Comparison of ENCODE assay signal across 10 cellular contexts in genomic region chr11:34223021-34223813, GRCh38.
DNase-seq lines count a peak whose midpoint lies in the region; ATAC-seq, FAIRE-seq and TF ChIP-seq lines count a peak whose summit lies in the region.
"Had no signal": no experiment of that assay in that cellular context is flagged by ENCODE, and none has a peak within 500 bp of the region (broad histone marks: within the 10 kb centered on the region; RNA-seq: fewer than 3 reads in every experiment).

No MANE protein-coding gene starts in this region.

- 7% methylated on average over 17 of the region's 17 CpGs for WGBS in K562 (ENCODE audit: insufficient coverage, low coverage, missing lambda C conversion rate)
- WGBS in tibial nerve, 2 donors: 39 to 47% methylated on average over 17 of the region's 17 CpGs

- H3K36me3 ChIP-seq in K562 (ENCODE audit: control insufficient read depth, insufficient read depth, low read length) (no peaks in the 10 kb centered on the region), left lung (no peaks in the 10 kb centered on the region), tibial nerve (no peaks in the 10 kb centered on the region)
- H3K36me3 ChIP-seq: neutrophil had no signal

- H3K9me3 ChIP-seq in K562 (replicated peaks; ENCODE audit: control insufficient read depth, insufficient read depth, low read depth, low read length): no peaks in the 10 kb centered on the region
- no peaks in the 10 kb centered on the region for H3K9me3 ChIP-seq in left lung
- no peaks in the 10 kb centered on the region for H3K9me3 ChIP-seq in tibial nerve
- H3K9me3 ChIP-seq: neutrophil had no signal

- TF ChIP-seq POLR2A in K562 (conservative IDR thresholded peaks at IDR 0.05) (no peak), tibial nerve (IDR thresholded peaks at IDR 0.05) (no peak)

- H4K20me1 ChIP-seq in K562 (replicated peaks; ENCODE audit: control insufficient read depth, insufficient read depth, low read length): no peaks in the 10 kb centered on the region; the same call in 1 of the 2 replicates

- H2AFZ ChIP-seq in K562 (ENCODE audit: low read depth, low read length): no peak overlapping the region

- in situ Hi-C loops in K562 (cut with MboI): no loop called here

- no peak overlapping the region for H3K4me2 ChIP-seq in K562 (ENCODE audit: insufficient read depth, low read length)

- TF ChIP-seq EP300 in K562 (IDR thresholded peaks at IDR 0.05; ENCODE audit: low read length): no peak
- TF ChIP-seq EP300 in tibial nerve (IDR thresholded peaks at IDR 0.05): peak in 1 of 2 donors; percentile 71

- H3K27ac ChIP-seq in K562 (ENCODE audit: extremely low read depth, low read depth, low read length) (no peak overlapping the region), left lung (no peak overlapping the region), tibial nerve (peak overlapping the region in 2 of 4 donors; percentile 41 to 60)
- H3K27ac ChIP-seq: neutrophil had no signal

- H3K27me3 ChIP-seq in K562 (ENCODE audit: control insufficient read depth in 2 of 2, insufficient read depth in 2 of 2, low read length in 2 of 2) (peaks cover 30 to 33% of the 10 kb centered on the region in 2 experiments), left lung (no peaks in the 10 kb centered on the region), tibial nerve (no peaks in the 10 kb centered on the region)

- CTCF ChIA-PET in HEK293T (lab: Yijun Ruan, JAX) (interaction anchor here (0.9 to 1.1 kb wide), 2 partner anchors 49 to 123 kb away, joined by 3 read pairs; no protein-coding TSS in a partner anchor), K562 (lab: Yijun Ruan, JAX; ENCODE audit: low intra/inter-chr PET ratio) (no interaction called here)

- H3K4me3 ChIP-seq in K562 (no peak overlapping the region), left lung (no peak overlapping the region), tibial nerve (no peak overlapping the region)
- H3K4me3 ChIP-seq: GM12878 had no signal

- TF ChIP-seq RAD21 in K562 (CRISPR knock-in tag; conservative IDR thresholded peaks at IDR 0.05 in 1 of 2, IDR thresholded peaks at IDR 0.05 in 1 of 2): no peak

- TF ChIP-seq CTCF in K562 (IDR thresholded peaks at IDR 0.05 in 2 of 3, conservative IDR thresholded peaks at IDR 0.05 in 1 of 3; ENCODE audit: insufficient read depth in 2 of 3, low read depth in 1 of 3, low read length in 3 of 3) (no peak), left lung (IDR thresholded peaks at IDR 0.05) (no peak), tibial nerve (IDR thresholded peaks at IDR 0.05) (no peak)

- no peaks in the 10 kb centered on the region for H3K79me2 ChIP-seq in K562 (ENCODE audit: control insufficient read depth, insufficient read depth, low read length)

- no peak overlapping the region for H3K9ac ChIP-seq in K562 (ENCODE audit: insufficient read depth in 1 of 2, low read depth in 2 of 2, low read length in 2 of 2)

- intact Hi-C loops in K562 (cut with micrococcal nuclease) (no loop called here), left lung (cut with DNase I) (no loop called here)

- ATAC-seq in K562 (peak; percentile 44; the same call in 2 of the 3 replicates), left lung (peak; percentile 68), HG02970 (IDR thresholded peaks at IDR 0.05; ENCODE audit: low FRiP score, unreplicated experiment) (no peak), GM19324 (IDR thresholded peaks at IDR 0.05; ENCODE audit: low FRiP score, unreplicated experiment) (no peak)
- ATAC-seq: GM12878 had no signal

- no peaks in the 10 kb centered on the region; a peak in 1 of 5 replicates for H3K4me1 ChIP-seq in K562 (replicated peaks in 1 of 2; ENCODE audit: control insufficient read depth in 2 of 2, insufficient read depth in 2 of 2, low read length in 2 of 2)
- no peaks in the 10 kb centered on the region for H3K4me1 ChIP-seq in left lung
- H3K4me1 ChIP-seq in tibial nerve: peaks cover 0 to 32% (median 0%) of the 10 kb centered on the region in 4 donors

- DNase-seq in HEK293T (ENCODE audit: extremely low spot score) (peak; percentile 78), K562 (ENCODE audit: extremely low read depth in 1 of 4, low spot score in 3 of 4) (no peak), left lung (peak in 1 of 2 donors; percentile 73), tibial nerve (ENCODE audit: low spot score in 2 of 2) (peak; percentile 44 to 72), mesenteric fat pad (ENCODE audit: low spot score) (no peak)

- no peak for FAIRE-seq in K562 (lab: Jason Lieb, UNC)
- FAIRE-seq: frontal cortex, GM12878 had no signal

- POLR2A ChIA-PET in HEK293T (lab: Yijun Ruan, JAX): interaction anchor here (1.7 kb wide), 1 partner anchor 19 kb away, joined by 3 read pairs; no protein-coding TSS in a partner anchor
- POLR2A ChIA-PET in K562 (lab: Yijun Ruan, JAX): interaction anchor here (0.7 kb wide), 1 partner anchor 223 kb away, joined by 3 read pairs; no protein-coding TSS in a partner anchor

- BruUV-seq in K562 (replicated peaks; lab: Mats Ljungman, UMichigan): no TSS peak

- H3K9me1 ChIP-seq in K562 (ENCODE audit: control insufficient read depth, insufficient read depth, low read length): no peaks in the 10 kb centered on the region

TF ChIP-seq in HEK293T, 16 proteins besides CTCF, POLR2A, EP300 and RAD21:
- TF ChIP-seq FOXM1 (IDR thresholded peaks at IDR 0.05; ENCODE audit: borderline replicate concordance) (no peak), LEF1 (IDR thresholded peaks at IDR 0.05; ENCODE audit: borderline replicate concordance) (no peak), ARNT (IDR thresholded peaks at IDR 0.05) (peak; percentile 90), CTBP1 (IDR thresholded peaks at IDR 0.05; ENCODE audit: borderline replicate concordance) (peak; percentile 83)
- TF ChIP-seq, protein P1, sequence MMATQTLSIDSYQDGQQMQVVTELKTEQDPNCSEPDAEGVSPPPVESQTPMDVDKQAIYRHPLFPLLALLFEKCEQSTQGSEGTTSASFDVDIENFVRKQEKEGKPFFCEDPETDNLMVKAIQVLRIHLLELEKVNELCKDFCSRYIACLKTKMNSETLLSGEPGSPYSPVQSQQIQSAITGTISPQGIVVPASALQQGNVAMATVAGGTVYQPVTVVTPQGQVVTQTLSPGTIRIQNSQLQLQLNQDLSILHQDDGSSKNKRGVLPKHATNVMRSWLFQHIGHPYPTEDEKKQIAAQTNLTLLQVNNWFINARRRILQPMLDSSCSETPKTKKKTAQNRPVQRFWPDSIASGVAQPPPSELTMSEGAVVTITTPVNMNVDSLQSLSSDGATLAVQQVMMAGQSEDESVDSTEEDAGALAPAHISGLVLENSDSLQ (IDR thresholded peaks at IDR 0.05): peak; percentile 64

TF ChIP-seq in K562, 482 proteins besides CTCF, POLR2A, EP300 and RAD21:
- TF ChIP-seq, protein P2, sequence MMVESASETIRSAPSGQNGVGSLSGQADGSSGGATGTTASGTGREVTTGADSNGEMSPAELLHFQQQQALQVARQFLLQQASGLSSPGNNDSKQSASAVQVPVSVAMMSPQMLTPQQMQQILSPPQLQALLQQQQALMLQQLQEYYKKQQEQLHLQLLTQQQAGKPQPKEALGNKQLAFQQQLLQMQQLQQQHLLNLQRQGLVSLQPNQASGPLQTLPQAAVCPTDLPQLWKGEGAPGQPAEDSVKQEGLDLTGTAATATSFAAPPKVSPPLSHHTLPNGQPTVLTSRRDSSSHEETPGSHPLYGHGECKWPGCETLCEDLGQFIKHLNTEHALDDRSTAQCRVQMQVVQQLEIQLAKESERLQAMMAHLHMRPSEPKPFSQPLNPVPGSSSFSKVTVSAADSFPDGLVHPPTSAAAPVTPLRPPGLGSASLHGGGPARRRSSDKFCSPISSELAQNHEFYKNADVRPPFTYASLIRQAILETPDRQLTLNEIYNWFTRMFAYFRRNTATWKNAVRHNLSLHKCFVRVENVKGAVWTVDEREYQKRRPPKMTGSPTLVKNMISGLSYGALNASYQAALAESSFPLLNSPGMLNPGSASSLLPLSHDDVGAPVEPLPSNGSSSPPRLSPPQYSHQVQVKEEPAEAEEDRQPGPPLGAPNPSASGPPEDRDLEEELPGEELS (CRISPR knock-in tag; IDR thresholded peaks at IDR 0.05; ENCODE audit: borderline replicate concordance): no peak
- peak; percentile 35; the same call in 1 of the 2 replicates for TF ChIP-seq FOSL1 (tag; conservative IDR thresholded peaks at IDR 0.05)

Comparison
In these comparisons a context has a peak if more than half of its experiments do, and no peak if none do; other contexts are left out.
1. DNase-seq: peak in HEK293T (single experiment) and tibial nerve (2 of 2); none in K562 (0 of 4) and mesenteric fat pad (single experiment).
2. ATAC-seq: peak in K562 (single experiment) and left lung (single experiment); none in HG02970 (single experiment) and GM19324 (single experiment).